Comparison of ENCODE assay signal across 8 cellular contexts in genomic region chr20:1325173-1326030, GRCh38. TPM values are rescaled to one million over a fixed set of nuclear protein-coding genes. Genes with fewer than 3 reads are reported as not detected.
DNase-seq lines count a peak whose midpoint lies in the region; ATAC-seq and TF ChIP-seq lines count a peak whose summit lies in the region.

No MANE protein-coding gene starts in this region.

- TF ChIP-seq CTCF in OCI-LY3 (IDR thresholded peaks at IDR 0.05; ENCODE audit: low read depth, low read length): no peak

- H3K4me1 ChIP-seq in OCI-LY3 (ENCODE audit: low read length): peaks cover 18% of the 10 kb centered on the region
- H3K4me1 ChIP-seq in mononuclear cell (ENCODE audit: insufficient read depth, low read length): peaks cover 30% of the 10 kb centered on the region

- H3K4me2 ChIP-seq in OCI-LY3 (ENCODE audit: low read length): peak overlapping the region; percentile 99

- H3K27me3 ChIP-seq in OCI-LY3 (ENCODE audit: low read depth, low read length): no peaks in the 10 kb centered on the region
- H3K27me3 ChIP-seq in mononuclear cell (ENCODE audit: insufficient read depth, low read length): no peaks in the 10 kb centered on the region

- peaks cover 17% of the 10 kb centered on the region; the same call in 1 of the 2 replicates for H4K20me1 ChIP-seq in OCI-LY3 (ENCODE audit: insufficient read depth, low read length)

- peak overlapping the region; percentile 99 for H3K9ac ChIP-seq in OCI-LY3 (ENCODE audit: low read length)

- peaks cover 51% of the 10 kb centered on the region for H3K79me2 ChIP-seq in OCI-LY3 (ENCODE audit: low read length)

- peak; percentile 94 for DNase-seq in DMS153 (lab: John Stamatoyannopoulos, UW)
- peak; percentile 99 for DNase-seq in HuH-7.5 (ENCODE audit: low spot score)
- peak; percentile 98 for DNase-seq in activated T-cell treated with anti-CD3 and anti-CD28 coated beads for 24 hours (ENCODE audit: low read depth)
- peak; percentile 74 for DNase-seq in epithelial cell of prostate (ENCODE audit: low read depth, low spot score)
- peak; percentile 97 to 98 for DNase-seq in stimulated activated CD8-positive, alpha-beta memory T cell treated with anti-CD3 and anti-CD28 coated beads, Interleukin-2, amount 100 ng/mL, for 48 hours (ENCODE audit: low read depth in 2 of 2)

- peak; percentile 77 for ATAC-seq in GM21528 (IDR thresholded peaks at IDR 0.05; ENCODE audit: low FRiP score, unreplicated experiment)

- H3K4me3 ChIP-seq in OCI-LY3 (ENCODE audit: low read length) (peak overlapping the region; percentile 94), mononuclear cell (ENCODE audit: low read length) (peak overlapping the region; percentile 81)

- H2AFZ ChIP-seq in OCI-LY3 (ENCODE audit: low read depth, low read length): peak overlapping the region; percentile 91

- H3K36me3 ChIP-seq in OCI-LY3 (replicated peaks; ENCODE audit: low read depth, low read length): peaks cover 4% of the 10 kb centered on the region

- H3K9me3 ChIP-seq in OCI-LY3 (ENCODE audit: insufficient read depth, low read length): no peaks in the 10 kb centered on the region
- no peaks in the 10 kb centered on the region for H3K9me3 ChIP-seq in mononuclear cell (ENCODE audit: low read depth, low read length)

- H3K27ac ChIP-seq in OCI-LY3 (ENCODE audit: low read length): peak overlapping the region; percentile 69
- H3K27ac ChIP-seq in epithelial cell of prostate: peak overlapping the region; percentile 97

RNA-seq across cellular contexts. Expression of gene SDCBP2, which starts 3.5 kb away (rescaled TPM):
- 0.42 TPM for total RNA-seq in mononuclear cell

RNA-seq across cellular contexts. Expression of gene SNPH, which starts 59.3 kb away (rescaled TPM):
- 9.7 TPM for total RNA-seq in mononuclear cell

Comparison
In these comparisons a context has a peak if more than half of its experiments do, and no peak if none do; other contexts are left out.
1. Peak in every context shown above with its lines: DNase-seq, ATAC-seq, H3K4me3 ChIP-seq and H3K27ac ChIP-seq.